In genomic region chr19:2462635-2463421, GRCh38 we compare ENCODE assay signal across 2 cellular contexts.
TF ChIP-seq lines count a peak whose summit lies in the region.

No MANE protein-coding gene starts in this region.

TF ChIP-seq in PFSK-1, 5 proteins besides CTCF, POLR2A, EP300 and RAD21:
- TF ChIP-seq REST (IDR thresholded peaks at IDR 0.05; ENCODE audit: insufficient read depth in 1 of 2, low read depth in 2 of 2, low read length in 2 of 2) (no peak), POLR2AphosphoS5 (IDR thresholded peaks at IDR 0.05; ENCODE audit: low read depth, low read length) (no peak; the same call in 1 of the 2 replicates), TAF1 (IDR thresholded peaks at IDR 0.05; ENCODE audit: borderline replicate concordance, insufficient read depth, low read length) (peak; percentile 66; the same call in 1 of the 2 replicates), SIN3A (IDR thresholded peaks at IDR 0.05; ENCODE audit: borderline replicate concordance, insufficient read depth, low read length) (peak; percentile 88; the same call in 1 of the 2 replicates), FOXP2 (optimal IDR thresholded peaks at IDR 0.05; ENCODE audit: borderline replicate concordance, extremely low read depth, extremely low read length, insufficient read depth) (no peak)

TF ChIP-seq in H1, 55 proteins besides CTCF, POLR2A, EP300 and RAD21:
- TF ChIP-seq TCF12 (IDR thresholded peaks at IDR 0.05; ENCODE audit: low read depth, low read length) (peak; percentile 92), KDM4A (IDR thresholded peaks at IDR 0.05; ENCODE audit: low read depth, low read length, severe bottlenecking) (peak; percentile 42), RXRA (IDR thresholded peaks at IDR 0.05; ENCODE audit: insufficient read depth, low read depth, low read length) (peak; percentile 83; the same call in 1 of the 2 replicates), MAX (IDR thresholded peaks at IDR 0.05) (0 out of 2 replicates have a peak, but pooled peaks have one; percentile 35), JUND (IDR thresholded peaks at IDR 0.05; ENCODE audit: low read length) (peak; percentile 92), YY1 (IDR thresholded peaks at IDR 0.05; ENCODE audit: low read depth, low read length) (peak; percentile 91), RNF2 (IDR thresholded peaks at IDR 0.05; ENCODE audit: borderline replicate concordance, low read depth, low read length, missing control alignments, poor library complexity, severe bottlenecking) (no peak), EZH2 (IDR thresholded peaks at IDR 0.05; ENCODE audit: low read depth, low read length, severe bottlenecking) (no peak), GABPA (IDR thresholded peaks at IDR 0.05; ENCODE audit: borderline replicate concordance, insufficient read depth, low read length) (peak; percentile 66; the same call in 1 of the 2 replicates), POLR2AphosphoS5 (IDR thresholded peaks at IDR 0.05; ENCODE audit: low read depth, low read length) (no peak), BACH1 (IDR thresholded peaks at IDR 0.05; ENCODE audit: low read length) (peak; percentile 88), JUN (IDR thresholded peaks at IDR 0.05; ENCODE audit: low read depth, low read length) (peak; percentile 74; the same call in 1 of the 2 replicates), HDAC2 (IDR thresholded peaks at IDR 0.05; ENCODE audit: borderline replicate concordance in 1 of 2, low read depth in 2 of 2, low read length in 2 of 2) (peak in 1 of 2 experiments; percentile 70; a peak in 2 of 4 replicates), RFX5 (IDR thresholded peaks at IDR 0.05; ENCODE audit: borderline replicate concordance, low read depth, low read length) (peak; percentile 83), PHF8 (conservative IDR thresholded peaks at IDR 0.05; ENCODE audit: low read depth, low read length) (0 out of 2 replicates have a peak, but pooled peaks have one; percentile 38), TEAD4 (IDR thresholded peaks at IDR 0.05; ENCODE audit: low read depth, low read length) (peak; percentile 100), CHD1 (IDR thresholded peaks at IDR 0.05; ENCODE audit: low read depth, low read length) (no peak), TBP (IDR thresholded peaks at IDR 0.05; ENCODE audit: low read depth, low read length) (peak; percentile 48; the same call in 1 of the 2 replicates), SRF (IDR thresholded peaks at IDR 0.05; ENCODE audit: low read depth, low read length) (peak; percentile 55; the same call in 1 of the 2 replicates), EGR1 (IDR thresholded peaks at IDR 0.05; ENCODE audit: borderline replicate concordance, low read depth, low read length) (peak; percentile 92), CHD7 (IDR thresholded peaks at IDR 0.05; ENCODE audit: insufficient replicate concordance, low read length) (peak; percentile 42), RBBP5 (IDR thresholded peaks at IDR 0.05; ENCODE audit: borderline replicate concordance, low read depth, low read length) (peak; percentile 6; the same call in 1 of the 2 replicates), TAF1 (IDR thresholded peaks at IDR 0.05; ENCODE audit: low read depth, low read length) (peak; percentile 80), CBX5 (IDR thresholded peaks at IDR 0.05; ENCODE audit: low read depth, low read length) (no peak), TAF7 (optimal IDR thresholded peaks at IDR 0.05; ENCODE audit: borderline replicate concordance, low read depth, low read length) (peak; percentile 78), NRF1 (IDR thresholded peaks at IDR 0.05; ENCODE audit: low read depth, low read length) (no peak), ATF2 (IDR thresholded peaks at IDR 0.05; ENCODE audit: low read length) (peak; percentile 96), ZNF274 (IDR thresholded peaks at IDR 0.05; ENCODE audit: borderline replicate concordance, extremely low read depth, low read length) (no peak), CREB1 (IDR thresholded peaks at IDR 0.05) (peak; percentile 59), HDAC6 (IDR thresholded peaks at IDR 0.05; ENCODE audit: low read depth, low read length) (no peak), BRCA1 (IDR thresholded peaks at IDR 0.05; ENCODE audit: low read depth, low read length) (peak; percentile 39), E2F6 (IDR thresholded peaks at IDR 0.05) (peak; percentile 52; the same call in 1 of the 2 replicates), SP1 (IDR thresholded peaks at IDR 0.05; ENCODE audit: low read depth, low read length) (peak; percentile 100), SAP30 (IDR thresholded peaks at IDR 0.05; ENCODE audit: insufficient read depth, insufficient replicate concordance, low read length) (no peak), POU5F1 (IDR thresholded peaks at IDR 0.05; ENCODE audit: low read depth, low read length) (peak; percentile 81), CBX8 (IDR thresholded peaks at IDR 0.05; ENCODE audit: borderline replicate concordance, low read depth, low read length) (no peak), SIX5 (IDR thresholded peaks at IDR 0.05; ENCODE audit: low read depth, low read length) (no peak), SIN3A (conservative IDR thresholded peaks at IDR 0.05 in 1 of 2, IDR thresholded peaks at IDR 0.05 in 1 of 2; ENCODE audit: low read depth in 1 of 2, low read length in 2 of 2) (peak; percentile 69 to 95; a peak in 3 of 4 replicates), BCL11A (IDR thresholded peaks at IDR 0.05; ENCODE audit: low read depth in 2 of 2, low read length in 2 of 2) (peak; percentile 4 to 19), ATF3 (IDR thresholded peaks at IDR 0.05; ENCODE audit: insufficient read depth, low read depth, low read length) (no peak), SP4 (IDR thresholded peaks at IDR 0.05; ENCODE audit: low read length) (peak; percentile 90; the same call in 1 of the 2 replicates), CHD2 (IDR thresholded peaks at IDR 0.05; ENCODE audit: low read length) (peak; percentile 78), NANOG (IDR thresholded peaks at IDR 0.05; ENCODE audit: insufficient read depth, low read depth, low read length, poor library complexity, severe bottlenecking) (peak; percentile 30), CEBPB (IDR thresholded peaks at IDR 0.05; ENCODE audit: low read depth, low read length) (peak; percentile 6; the same call in 1 of the 2 replicates), CTBP2 (IDR thresholded peaks at IDR 0.05; ENCODE audit: borderline replicate concordance, insufficient read depth, insufficient read length, low read length) (peak; percentile 98), USF2 (IDR thresholded peaks at IDR 0.05; ENCODE audit: low read length) (no peak), MAFK (IDR thresholded peaks at IDR 0.05; ENCODE audit: low read depth, low read length) (no peak)
